9 cellular contexts compared by ENCODE assay signal in genomic region chrX:71111851-71112468, GRCh38. TPM values are rescaled to one million over a fixed set of nuclear protein-coding genes. Genes with fewer than 3 reads are reported as not detected.
DNase-seq lines count a peak whose midpoint lies in the region; ATAC-seq, FAIRE-seq and TF ChIP-seq lines count a peak whose summit lies in the region.
"Had no signal": no experiment of that assay in that cellular context is flagged by ENCODE, and none has a peak within 500 bp of the region (broad histone marks: within the 10 kb centered on the region; RNA-seq: fewer than 3 reads in every experiment).

No MANE protein-coding gene starts in this region.

- POLR2A ChIA-PET in OCI-LY7 (lab: Charles Lee): interaction anchor here (1.0 to 1.9 kb wide), 5 partner anchors 10 to 254 kb away, joined by 4 to 17 read pairs (median 6); partner anchors contain the start of genes NONO and TAF1

- H3K36me3 ChIP-seq in OCI-LY7 (ENCODE audit: insufficient read depth, low read length) (peaks cover 29% of the 10 kb centered on the region), gastrocnemius medialis (no peaks in the 10 kb centered on the region), brain microvascular endothelial cell (replicated peaks) (no peaks in the 10 kb centered on the region)

- peaks cover 15% of the 10 kb centered on the region; the same call in 1 of the 2 replicates for H3K79me2 ChIP-seq in OCI-LY7 (ENCODE audit: insufficient read depth, low read depth, low read length)

- peak overlapping the region; percentile 90 for H3K4me2 ChIP-seq in OCI-LY7 (ENCODE audit: low read length)

- H3K9me2 ChIP-seq in OCI-LY7 (ENCODE audit: insufficient read depth, low read length): no peaks in the 10 kb centered on the region

- TSS peak; percentile 95 for BruUV-seq in OCI-LY7 (replicated peaks; lab: Mats Ljungman, UMichigan)

- H2AFZ ChIP-seq in OCI-LY7 (ENCODE audit: low read length): peak overlapping the region; percentile 81

- H3K4me1 ChIP-seq in OCI-LY7 (ENCODE audit: insufficient read depth, low read length, poor library complexity, severe bottlenecking) (peaks cover 47% of the 10 kb centered on the region), gastrocnemius medialis (no peaks in the 10 kb centered on the region)

- no peak for TF ChIP-seq CTCF in OCI-LY7 (conservative IDR thresholded peaks at IDR 0.05; ENCODE audit: low read length)
- no peak for TF ChIP-seq CTCF in gastrocnemius medialis (IDR thresholded peaks at IDR 0.05 in 4 of 5, conservative IDR thresholded peaks at IDR 0.05 in 1 of 5)
- TF ChIP-seq CTCF in brain microvascular endothelial cell (IDR thresholded peaks at IDR 0.05; ENCODE audit: low read depth, low read length, missing control alignments): no peak

- H3K27ac ChIP-seq in OCI-LY7 (ENCODE audit: low read depth, low read length, poor library complexity, severe bottlenecking): peak overlapping the region; percentile 77
- peak overlapping the region in 1 of 4 donors; percentile 18 for H3K27ac ChIP-seq in gastrocnemius medialis
- no peak overlapping the region for H3K27ac ChIP-seq in brain microvascular endothelial cell

- FAIRE-seq in urothelium cell line (lab: Jason Lieb, UNC): no peak

- CTCF ChIA-PET in OCI-LY7 (lab: Charles Lee; ENCODE audit: unreplicated experiment): no interaction called here

- no peaks in the 10 kb centered on the region for H4K20me1 ChIP-seq in OCI-LY7 (ENCODE audit: insufficient read depth, low read length)

- peak; percentile 16 for ATAC-seq in GM18520 (IDR thresholded peaks at IDR 0.05; ENCODE audit: unreplicated experiment)
- ATAC-seq in HG02571 (IDR thresholded peaks at IDR 0.05; ENCODE audit: unreplicated experiment): peak; percentile 15
- no peak for ATAC-seq in gastrocnemius medialis
- no peak for ATAC-seq in HG03521 (IDR thresholded peaks at IDR 0.05; ENCODE audit: unreplicated experiment)

- TF ChIP-seq POLR2A in gastrocnemius medialis (IDR thresholded peaks at IDR 0.05): no peak

- peak; percentile 19 for DNase-seq in OCI-LY7 (ENCODE audit: low spot score)
- peak; percentile 57 for DNase-seq in myocyte (ENCODE audit: low read depth)
- DNase-seq in gastrocnemius medialis: no peak
- DNase-seq in brain microvascular endothelial cell: no peak
- no peak for DNase-seq in urothelium cell line (ENCODE audit: low spot score)

- H3K27me3 ChIP-seq in gastrocnemius medialis (no peaks in the 10 kb centered on the region), brain microvascular endothelial cell (replicated peaks) (no peaks in the 10 kb centered on the region)

- peak overlapping the region; percentile 88 for H3K4me3 ChIP-seq in OCI-LY7 (ENCODE audit: low read depth, low read length, poor library complexity, severe bottlenecking)
- H3K4me3 ChIP-seq in gastrocnemius medialis: no peak overlapping the region
- H3K4me3 ChIP-seq in brain microvascular endothelial cell (ENCODE audit: low read depth, low read length): no peak overlapping the region

- H3K9me3 ChIP-seq in OCI-LY7 (ENCODE audit: low read length) (no peaks in the 10 kb centered on the region), gastrocnemius medialis (no peaks in the 10 kb centered on the region)

- intact Hi-C loops in OCI-LY7 (cut with micrococcal nuclease; ENCODE audit: unreplicated experiment): loop anchor here (10.0 kb wide), 1 partner anchor 173 kb away; the partner anchor contains the start of gene NONO
- intact Hi-C loops in gastrocnemius medialis (cut with DNase I; ENCODE audit: low total_unique reads): no loop called here

- in situ Hi-C loops in gastrocnemius medialis (cut with MboI; ENCODE audit: low sequenced_read_pairs in 4 of 4) (no loop called here), brain microvascular endothelial cell (cut with HindIII; ENCODE audit: low pct_ligation_motif_present, low sequenced_read_pairs) (no loop called here)

RNA-seq across cellular contexts. Expression of gene IL2RG, which starts 0.6 kb away (rescaled TPM):
- 20.5 and 21.5 TPM in 2 replicates for total RNA-seq in OCI-LY7 (2014; rRNA removed; shearing (Covaris generic))
- total RNA-seq in OCI-LY7 (2022): 33.3 and 33.6 TPM in 2 replicates
- total RNA-seq in myocyte: 3.4 and 12.2 TPM in 2 replicates
- 3.9 TPM for polyA plus RNA-seq in myocyte (2012)
- 1 to 10 TPM in 2 of 4 donors, under 1 TPM in 1, not detected in 1; 0.78 to 3.6 (median 1.3) TPM for total RNA-seq in gastrocnemius medialis
- total RNA-seq: epithelial cell of proximal tubule had no signal

RNA-seq across cellular contexts. Expression of gene CXorf65, which starts 5.4 kb away (rescaled TPM):
- 1.1 and 3.2 TPM in 2 replicates for total RNA-seq in OCI-LY7 (2014; rRNA removed; shearing (Covaris generic))
- total RNA-seq in OCI-LY7 (2022) (1.8 and 5.1 TPM in 2 replicates), myocyte (4.6 TPM in 1 of 2 replicates, not detected in the other), gastrocnemius medialis (not detected)
- polyA plus RNA-seq in myocyte (2012): not detected
- total RNA-seq: epithelial cell of proximal tubule had no signal

RNA-seq across cellular contexts. Expression of gene MED12, which starts 6.4 kb away (rescaled TPM):
- 20.5 and 23.1 TPM in 2 replicates for total RNA-seq in OCI-LY7 (2014; rRNA removed; shearing (Covaris generic))
- total RNA-seq in OCI-LY7 (2022) (31.1 and 38.8 TPM in 2 replicates), myocyte (15.6 and 21.3 TPM in 2 replicates), gastrocnemius medialis (10 to 100 TPM; 11.8 to 25.5 (median 17.4) TPM)
- polyA plus RNA-seq in myocyte (2012): 21.6 TPM

RNA-seq across cellular contexts. Expression of gene FOXO4, which starts 16.3 kb away (rescaled TPM):
- total RNA-seq in OCI-LY7 (2014; rRNA removed; shearing (Covaris generic)): 3.8 and 6.7 TPM in 2 replicates
- total RNA-seq in OCI-LY7 (2022) (12.1 and 12.8 TPM in 2 replicates), myocyte (18.1 and 20.7 TPM in 2 replicates), gastrocnemius medialis (10 to 100 TPM; 35.2 to 48.0 (median 41.8) TPM)
- polyA plus RNA-seq in myocyte (2012): 13.9 TPM

RNA-seq across cellular contexts. Expression of gene NLGN3, which starts 32.7 kb away (rescaled TPM):
- 0.51 and 0.57 TPM in 2 replicates for total RNA-seq in OCI-LY7 (2014; rRNA removed; shearing (Covaris generic))
- total RNA-seq in OCI-LY7 (2022): 1.3 and 1.7 TPM in 2 replicates
- 0.16 and 0.24 TPM in 2 replicates for total RNA-seq in myocyte
- 0.29 TPM for polyA plus RNA-seq in myocyte (2012)
- total RNA-seq in gastrocnemius medialis: under 1 TPM in 3 of 4 donors, not detected in 1; 0.31 to 0.39 (median 0.31) TPM
- total RNA-seq: epithelial cell of proximal tubule had no signal

Comparison
In these comparisons a context has a peak if more than half of its experiments do, and no peak if none do; other contexts are left out.
1. ATAC-seq: peak in GM18520 (single experiment) and HG02571 (single experiment); none in gastrocnemius medialis (0 of 2) and HG03521 (single experiment).
2. DNase-seq: peak in OCI-LY7 (single experiment) and myocyte (single experiment); none in gastrocnemius medialis (0 of 2), brain microvascular endothelial cell (single experiment) and urothelium cell line (single experiment).